In the genomic region with DNA sequence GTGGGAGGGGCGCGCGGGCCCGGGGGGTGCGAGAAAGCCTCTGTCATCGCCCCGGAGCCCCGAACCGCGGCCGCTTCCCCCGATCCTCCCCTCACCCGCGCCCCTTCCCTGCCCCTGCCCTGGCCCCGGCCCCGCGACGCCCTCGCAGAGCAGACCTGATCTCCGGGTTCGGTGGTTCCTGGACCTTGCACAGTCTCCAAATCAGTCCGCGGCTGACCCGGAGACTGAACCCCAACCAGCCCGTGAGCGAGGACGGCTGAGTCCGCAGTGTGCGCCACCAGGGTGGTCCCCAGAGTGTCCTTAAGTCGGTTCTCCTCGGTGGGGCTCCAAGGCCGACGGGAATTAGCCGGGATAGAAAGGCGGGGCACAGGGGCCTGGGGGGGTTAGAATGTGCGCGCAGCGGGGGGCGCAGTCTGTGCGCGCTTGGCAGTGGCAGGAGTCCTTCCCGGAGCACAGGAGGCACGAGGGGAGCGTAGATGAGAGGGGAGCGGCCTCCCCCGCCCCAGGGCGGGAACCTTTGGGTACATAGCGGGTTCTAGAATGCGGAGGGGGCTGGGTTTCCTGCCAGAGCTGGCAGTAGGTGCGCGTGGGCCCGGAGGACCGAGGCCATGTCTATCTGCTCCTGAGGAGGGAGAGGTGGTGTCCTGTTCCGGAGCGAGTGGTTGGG, we compare ENCODE assay signal across 8 cellular contexts. TPM values are rescaled to one million over a fixed set of nuclear protein-coding genes. Genes with fewer than 3 reads are reported as not detected.
DNase-seq lines count a peak whose midpoint lies in the region; ATAC-seq, FAIRE-seq and TF ChIP-seq lines count a peak whose summit lies in the region.

No MANE protein-coding gene starts in this region.

- no peak for TF ChIP-seq RAD21 in GM12878 (IDR thresholded peaks at IDR 0.05; ENCODE audit: insufficient read depth, low read depth, low read length)

- H3K79me2 ChIP-seq in GM12878 (ENCODE audit: control insufficient read depth, insufficient read depth, low read length) = no peaks in the 10 kb centered on the region
- H3K79me2 ChIP-seq in keratinocyte (ENCODE audit: control insufficient read depth, insufficient read depth, low read length) = no peaks in the 10 kb centered on the region

- H3K4me2 ChIP-seq in GM12878 (ENCODE audit: control insufficient read depth, insufficient read depth) = peak overlapping the region; percentile 87
- H3K4me2 ChIP-seq in keratinocyte (ENCODE audit: control insufficient read depth, extremely low read depth, insufficient read depth, low read depth, low read length) = peak overlapping the region; percentile 73

- H3K4me3 ChIP-seq in AG04449 (ENCODE audit: low read depth, low read length) (peak overlapping the region; percentile 70), GM12878 (peak overlapping the region; percentile 63), keratinocyte (ENCODE audit: control insufficient read depth in 2 of 3, extremely low read depth in 1 of 3, insufficient read depth in 2 of 3, low read depth in 1 of 3, low read length in 3 of 3) (peak overlapping the region; percentile 50 to 79 (median 66))

- H3K9me3 ChIP-seq in GM12878 (replicated peaks; ENCODE audit: control insufficient read depth, insufficient read depth, low read length) = no peaks in the 10 kb centered on the region
- no peaks in the 10 kb centered on the region for H3K9me3 ChIP-seq in keratinocyte (ENCODE audit: control insufficient read depth, low read depth, low read length)

- H3K27ac ChIP-seq in GM12878 (ENCODE audit: control insufficient read depth, insufficient read depth) = peak overlapping the region; percentile 61; the same call in 1 of the 2 replicates
- H3K27ac ChIP-seq in keratinocyte (ENCODE audit: control insufficient read depth, insufficient read depth, low read length) = no peak overlapping the region

- no TSS peak for BruUV-seq in GM12878 (replicated peaks; lab: Mats Ljungman, UMichigan)

- H3K4me1 ChIP-seq in GM12878 (ENCODE audit: control insufficient read depth, insufficient read depth, low read length) (peaks cover 3% of the 10 kb centered on the region; the same call in 1 of the 2 replicates), keratinocyte (ENCODE audit: control insufficient read depth, extremely low read depth, insufficient read depth, low read length) (no peaks in the 10 kb centered on the region)

- SMC1A ChIA-PET in GM12878 (lab: Charles Lee; ENCODE audit: uncharacterized antibody, unreplicated experiment) = interaction anchor here (0.6 kb wide), 1 partner anchor 20 kb away, joined by 3 read pairs; no protein-coding TSS in a partner anchor

- dilution Hi-C loops in keratinocyte (cut with MboI; ENCODE audit: extremely low pct_ligation_motif_present, low sequenced_read_pairs) = no loop called here

- no peaks in the 10 kb centered on the region for H3K9me1 ChIP-seq in keratinocyte (ENCODE audit: control insufficient read depth, extremely low read depth, insufficient read depth, low read length)

- no peak for DNase-seq in AG04449 (ENCODE audit: low read depth, low spot score)
- peak; percentile 19 for DNase-seq in NCI-H2227 treated with DMSO at 0.1 percent for 48 hours (lab: John Stamatoyannopoulos, UW)
- no peak for DNase-seq in GM12878 (ENCODE audit: low read depth, low spot score)
- no peak for DNase-seq in keratinocyte (ENCODE audit: low read depth, low spot score)
- DNase-seq in stimulated activated CD4-positive, alpha-beta T cell treated with anti-CD3 and anti-CD28 coated beads, Interleukin-4, amount 100 ng/mL, for 4 hours = peak; percentile 35 to 40
- no peak for DNase-seq in cortex of kidney (lab: John Stamatoyannopoulos, UW)
- no peak for DNase-seq in SK-N-DZ (ENCODE audit: low spot score)

- H4K20me1 ChIP-seq in GM12878 (ENCODE audit: control insufficient read depth, insufficient read depth) = no peaks in the 10 kb centered on the region
- no peaks in the 10 kb centered on the region for H4K20me1 ChIP-seq in keratinocyte (ENCODE audit: control insufficient read depth, extremely low read depth, insufficient read depth, low read length)

- no peak for TF ChIP-seq CTCF in AG04449 (IDR thresholded peaks at IDR 0.05; ENCODE audit: insufficient read depth, low read length, missing control alignments)
- TF ChIP-seq CTCF in GM12878 (IDR thresholded peaks at IDR 0.05 in 2 of 3, conservative IDR thresholded peaks at IDR 0.05 in 1 of 3; ENCODE audit: control insufficient read depth in 2 of 3, extremely low read depth in 1 of 3, insufficient read depth in 1 of 3, low read depth in 3 of 3, low read length in 3 of 3) = no peak
- no peak for TF ChIP-seq CTCF in keratinocyte (optimal IDR thresholded peaks at IDR 0.05 in 1 of 3, IDR thresholded peaks at IDR 0.05 in 1 of 3, conservative IDR thresholded peaks at IDR 0.05 in 1 of 3; ENCODE audit: extremely low read depth in 1 of 3, insufficient read depth in 2 of 3, low read length in 3 of 3)

- H3K9ac ChIP-seq in GM12878 (ENCODE audit: control insufficient read depth, insufficient read depth, low read length) (peak overlapping the region; percentile 80), keratinocyte (ENCODE audit: control insufficient read depth, extremely low read depth, insufficient read depth, low read length) (peak overlapping the region; percentile 66)

- ATAC-seq in GM18868 (IDR thresholded peaks at IDR 0.05; ENCODE audit: unreplicated experiment) (peak; percentile 28), GM12878 (peak; percentile 41; the same call in 2 of the 3 replicates)

- CTCF ChIA-PET in AG04449 (lab: Yijun Ruan, JAX) (interaction anchor here (0.6 to 2.9 kb wide), 9 partner anchors 9 to 178 kb away, joined by 3 to 11 read pairs (median 3); a partner anchor contains a TSS), GM12878 (lab: Yijun Ruan, JAX) (interaction anchor here (1.0 kb wide), 1 partner anchor 21 kb away, joined by 6 read pairs; a partner anchor contains a TSS)

- no peaks in the 10 kb centered on the region for H3K27me3 ChIP-seq in GM12878 (replicated peaks in 1 of 2; ENCODE audit: control insufficient read depth in 2 of 2, insufficient read depth in 2 of 2, low read length in 1 of 2)
- no peaks in the 10 kb centered on the region for H3K27me3 ChIP-seq in keratinocyte (ENCODE audit: control insufficient read depth, extremely low read depth, insufficient read depth, low read length)

- in situ Hi-C loops in GM12878 (cut with MboI) = no loop called here

- RAD21 ChIA-PET in GM12878 (lab: Charles Lee; ENCODE audit: unreplicated experiment) = no interaction called here

- intact Hi-C loops in GM12878 (cut with micrococcal nuclease; ENCODE audit: unreplicated experiment) = no loop called here

- H2AFZ ChIP-seq in GM12878 (ENCODE audit: control insufficient read depth, low read depth, low read length) (peak overlapping the region; percentile 87), keratinocyte (ENCODE audit: control insufficient read depth, low read length) (peak overlapping the region; percentile 86)

- H3K36me3 ChIP-seq in GM12878 (ENCODE audit: control insufficient read depth in 2 of 2, insufficient read depth in 2 of 2, low read length in 1 of 2) (no peaks in the 10 kb centered on the region), keratinocyte (ENCODE audit: control insufficient read depth in 2 of 2, extremely low read depth in 1 of 2, insufficient read depth in 2 of 2, low read length in 2 of 2) (no peaks in the 10 kb centered on the region)

- TF ChIP-seq EP300 in GM12878 (IDR thresholded peaks at IDR 0.05; ENCODE audit: borderline replicate concordance in 1 of 2, control insufficient read depth in 1 of 2, low read depth in 2 of 2, low read length in 2 of 2) = no peak

- POLR2A ChIA-PET in AG04449 (lab: Yijun Ruan, JAX) = no interaction called here
- POLR2A ChIA-PET in GM12878 (lab: Charles Lee) = no interaction called here

- 37% methylated on average over 31 of the region's 55 CpGs for WGBS in GM12878 (ENCODE audit: insufficient coverage, insufficient replicate concordance, low lambda C conversion rate, missing lambda C conversion rate)

- no peak for TF ChIP-seq POLR2A in GM12878 (IDR thresholded peaks at IDR 0.05; ENCODE audit: low read depth, low read length)

- no peak for FAIRE-seq in GM12878 (lab: Jason Lieb, UNC)
- no peak for FAIRE-seq in keratinocyte (lab: Jason Lieb, UNC)

RNA-seq across cellular contexts. Expression of a gene that starts 0.8 kb away (rescaled TPM):
- 5.1 and 5.5 TPM in 2 replicates for total RNA-seq in GM12878 (2013; cell fraction: nucleolus; rRNA removed)
- total RNA-seq in GM12878 (2014; rRNA removed) (5.1 and 6.3 TPM in 2 replicates), GM12878 (2014; rRNA removed; fragmentation: Illumina TruSeq; extraction: Trizol) (3.3 and 3.9 TPM in 2 replicates), GM12878 (2021) (7.6 and 8.2 TPM in 2 replicates)
- polyA plus RNA-seq in GM12878 (2011; ENCODE audit: low read depth) = 3.1 TPM
- polyA plus RNA-seq in GM12878 (2011; rRNA removed) (2.5 and 3.6 TPM in 2 replicates), GM12878 (2014; fragmentation: Illumina TruSeq; extraction: Trizol) (2.1 and 3.1 TPM in 2 replicates), GM12878 (2014; fragmentation: Nextera tagmentation; extraction: Ambion mirVana) (under 1 TPM; 0.35 to 0.47 TPM), GM12878 (2014; rRNA removed) (11.0 and 11.7 TPM in 2 replicates), GM12878 (2016; fragmentation: Nextera tagmentation; extraction: Ambion mirVana) (1 to 10 TPM; 1.5 to 2.1 TPM), keratinocyte (1.2 to 3.0 TPM (median 1.3 TPM) in 3 replicates)
- polyA plus RNA-seq in GM12878 (2011; cell fraction: cytosol; rRNA removed) = 3.7 and 4.3 TPM in 2 replicates
- polyA plus RNA-seq in GM12878 (2011; cell fraction: nucleus; rRNA removed) = 19.1 and 20.3 TPM in 2 replicates
- polyA plus RNA-seq in GM12878 (2012) = 4.5 and 5.8 TPM in 2 replicates
- polyA minus RNA-seq in GM12878 (2011; rRNA and poly(A)+ RNA removed) = 0.88 and 2.7 TPM in 2 replicates
- 1.3 and 2.6 TPM in 2 replicates for polyA minus RNA-seq in GM12878 (2011; cell fraction: cytosol; rRNA and poly(A)+ RNA removed)
- 1.9 and 3.0 TPM in 2 replicates for polyA minus RNA-seq in GM12878 (2011; cell fraction: nucleus; rRNA and poly(A)+ RNA removed)
- 0.90 TPM for polyA plus RNA-seq in keratinocyte (2011; ENCODE audit: low read depth)
- polyA plus RNA-seq in keratinocyte (2011; cell fraction: cytosol; rRNA removed) = 0.34 and 0.69 TPM in 2 replicates
- 2.1 and 2.7 TPM in 2 replicates for polyA plus RNA-seq in keratinocyte (2011; cell fraction: nucleus; rRNA removed)
- polyA plus RNA-seq in keratinocyte (2012; ENCODE audit: low replicate concordance) = 0.55 and 2.3 TPM in 2 replicates
- polyA minus RNA-seq in keratinocyte = 0.45 to 2.1 TPM (median 1.9 TPM) in 3 replicates
- 1.2 TPM for polyA minus RNA-seq in keratinocyte (2011; cell fraction: cytosol; rRNA and poly(A)+ RNA removed)
- 0.85 and 1.2 TPM in 2 replicates for polyA minus RNA-seq in keratinocyte (2011; cell fraction: nucleus; rRNA and poly(A)+ RNA removed)
- polyA plus RNA-seq in SK-N-DZ (2014; cell fraction: cytosol; rRNA removed) = 11.3 and 16.0 TPM in 2 replicates
- 34.4 and 38.4 TPM in 2 replicates for polyA plus RNA-seq in SK-N-DZ (2014; cell fraction: nucleus; rRNA removed)

RNA-seq across cellular contexts. Expression of a gene that starts 14.1 kb away (rescaled TPM):
- total RNA-seq in GM12878 (2013; cell fraction: nucleolus; rRNA removed) = 113 and 116 TPM in 2 replicates
- total RNA-seq in GM12878 (2014; rRNA removed) = 345 and 493 TPM in 2 replicates
- 676 and 706 TPM in 2 replicates for total RNA-seq in GM12878 (2014; rRNA removed; fragmentation: Illumina TruSeq; extraction: Trizol)
- 503 and 533 TPM in 2 replicates for total RNA-seq in GM12878 (2021)
- polyA plus RNA-seq in GM12878 (2011; ENCODE audit: low read depth) = 200 TPM
- polyA plus RNA-seq in GM12878 (2011; rRNA removed) = 305 and 466 TPM in 2 replicates
- polyA plus RNA-seq in GM12878 (2011; cell fraction: cytosol; rRNA removed) = 97.5 and 103 TPM in 2 replicates
- polyA plus RNA-seq in GM12878 (2011; cell fraction: nucleus; rRNA removed) = 103 and 128 TPM in 2 replicates
- 315 and 365 TPM in 2 replicates for polyA plus RNA-seq in GM12878 (2012)
- 597 and 873 TPM in 2 replicates for polyA plus RNA-seq in GM12878 (2014; fragmentation: Illumina TruSeq; extraction: Trizol)
- polyA plus RNA-seq in GM12878 (2014; fragmentation: Nextera tagmentation; extraction: Ambion mirVana) = 100 to 1,000 TPM; 314 to 450 TPM
- polyA plus RNA-seq in GM12878 (2014; rRNA removed) = 274 and 284 TPM in 2 replicates
- polyA plus RNA-seq in GM12878 (2016; fragmentation: Nextera tagmentation; extraction: Ambion mirVana) = 100 to 1,000 TPM; 440 to 466 TPM
- polyA minus RNA-seq in GM12878 (2011; rRNA and poly(A)+ RNA removed) = 143 and 207 TPM in 2 replicates
- 162 and 163 TPM in 2 replicates for polyA minus RNA-seq in GM12878 (2011; cell fraction: cytosol; rRNA and poly(A)+ RNA removed)
- 58.5 and 94.0 TPM in 2 replicates for polyA minus RNA-seq in GM12878 (2011; cell fraction: nucleus; rRNA and poly(A)+ RNA removed)
- polyA plus RNA-seq in keratinocyte = 126 to 267 TPM (median 198 TPM) in 3 replicates
- polyA plus RNA-seq in keratinocyte (2011; ENCODE audit: low read depth) = 1,011 TPM
- polyA plus RNA-seq in keratinocyte (2011; cell fraction: cytosol; rRNA removed) = 169 and 241 TPM in 2 replicates
- polyA plus RNA-seq in keratinocyte (2011; cell fraction: nucleus; rRNA removed) = 84.4 and 136 TPM in 2 replicates
- polyA plus RNA-seq in keratinocyte (2012; ENCODE audit: low replicate concordance) = 261 and 361 TPM in 2 replicates
- 28.7 to 165 TPM (median 80.3 TPM) in 3 replicates for polyA minus RNA-seq in keratinocyte
- 392 TPM for polyA minus RNA-seq in keratinocyte (2011; cell fraction: cytosol; rRNA and poly(A)+ RNA removed)
- polyA minus RNA-seq in keratinocyte (2011; cell fraction: nucleus; rRNA and poly(A)+ RNA removed) = 35.1 and 65.6 TPM in 2 replicates
- 703 and 794 TPM in 2 replicates for polyA plus RNA-seq in SK-N-DZ (2014; cell fraction: cytosol; rRNA removed)
- polyA plus RNA-seq in SK-N-DZ (2014; cell fraction: nucleus; rRNA removed) = 501 and 513 TPM in 2 replicates

RNA-seq across cellular contexts. Expression of a gene that starts 20.8 kb away (rescaled TPM):
- total RNA-seq in GM12878 (2013; cell fraction: nucleolus; rRNA removed) = 20.0 and 21.5 TPM in 2 replicates
- total RNA-seq in GM12878 (2014; rRNA removed) (99.0 and 112 TPM in 2 replicates), GM12878 (2014; rRNA removed; fragmentation: Illumina TruSeq; extraction: Trizol) (20.5 and 24.8 TPM in 2 replicates), GM12878 (2021) (67.2 and 75.1 TPM in 2 replicates)
- 21.7 TPM for polyA plus RNA-seq in GM12878 (2011; ENCODE audit: low read depth)
- polyA plus RNA-seq in GM12878 (2011; rRNA removed) (8.3 and 23.7 TPM in 2 replicates), GM12878 (2014; fragmentation: Illumina TruSeq; extraction: Trizol) (1.5 and 13.9 TPM in 2 replicates), GM12878 (2014; fragmentation: Nextera tagmentation; extraction: Ambion mirVana) (1 to 10 TPM in 1 of 2 experiments, under 1 TPM in 1; 0.95 to 9.9 TPM), GM12878 (2014; rRNA removed) (106 and 139 TPM in 2 replicates), GM12878 (2016; fragmentation: Nextera tagmentation; extraction: Ambion mirVana) (100 to 1,000 TPM; 129 to 146 TPM), keratinocyte (24.1 to 46.3 TPM (median 36.3 TPM) in 3 replicates)
- polyA plus RNA-seq in GM12878 (2011; cell fraction: cytosol; rRNA removed) = 46.4 and 86.3 TPM in 2 replicates
- polyA plus RNA-seq in GM12878 (2011; cell fraction: nucleus; rRNA removed) = 60.3 and 66.9 TPM in 2 replicates
- polyA plus RNA-seq in GM12878 (2012) = 57.0 and 66.6 TPM in 2 replicates
- 16.3 and 32.5 TPM in 2 replicates for polyA minus RNA-seq in GM12878 (2011; rRNA and poly(A)+ RNA removed)
- polyA minus RNA-seq in GM12878 (2011; cell fraction: cytosol; rRNA and poly(A)+ RNA removed) = 23.1 and 28.5 TPM in 2 replicates
- polyA minus RNA-seq in GM12878 (2011; cell fraction: nucleus; rRNA and poly(A)+ RNA removed) = 10.5 and 15.1 TPM in 2 replicates
- 2.1 TPM for polyA plus RNA-seq in keratinocyte (2011; ENCODE audit: low read depth)
- 29.4 and 83.5 TPM in 2 replicates for polyA plus RNA-seq in keratinocyte (2011; cell fraction: cytosol; rRNA removed)
- polyA plus RNA-seq in keratinocyte (2011; cell fraction: nucleus; rRNA removed) = 16.7 and 28.7 TPM in 2 replicates
- 27.7 and 56.3 TPM in 2 replicates for polyA plus RNA-seq in keratinocyte (2012; ENCODE audit: low replicate concordance)
- polyA minus RNA-seq in keratinocyte = 18.9 to 31.7 TPM (median 25.7 TPM) in 3 replicates
- 59.5 TPM for polyA minus RNA-seq in keratinocyte (2011; cell fraction: cytosol; rRNA and poly(A)+ RNA removed)
- polyA minus RNA-seq in keratinocyte (2011; cell fraction: nucleus; rRNA and poly(A)+ RNA removed) = 16.7 and 20.7 TPM in 2 replicates
- polyA plus RNA-seq in SK-N-DZ (2014; cell fraction: cytosol; rRNA removed) = 66.6 and 72.9 TPM in 2 replicates
- 33.1 and 39.4 TPM in 2 replicates for polyA plus RNA-seq in SK-N-DZ (2014; cell fraction: nucleus; rRNA removed)

RNA-seq across cellular contexts. Expression of a gene that starts 46.4 kb away (rescaled TPM):
- total RNA-seq in GM12878 (2013; cell fraction: nucleolus; rRNA removed) = 32.1 and 34.2 TPM in 2 replicates
- 91.1 and 109 TPM in 2 replicates for total RNA-seq in GM12878 (2014; rRNA removed)
- total RNA-seq in GM12878 (2014; rRNA removed; fragmentation: Illumina TruSeq; extraction: Trizol) = 18.4 and 19.7 TPM in 2 replicates
- 61.0 and 64.7 TPM in 2 replicates for total RNA-seq in GM12878 (2021)
- polyA plus RNA-seq in GM12878 (2011; ENCODE audit: low read depth) = 7.8 TPM
- polyA plus RNA-seq in GM12878 (2011; rRNA removed) = 15.4 and 31.2 TPM in 2 replicates
- 56.6 and 87.5 TPM in 2 replicates for polyA plus RNA-seq in GM12878 (2011; cell fraction: cytosol; rRNA removed)
- 148 and 152 TPM in 2 replicates for polyA plus RNA-seq in GM12878 (2011; cell fraction: nucleus; rRNA removed)
- polyA plus RNA-seq in GM12878 (2012) = 27.3 and 36.1 TPM in 2 replicates
- polyA plus RNA-seq in GM12878 (2014; fragmentation: Illumina TruSeq; extraction: Trizol) = 2.4 and 11.1 TPM in 2 replicates
- polyA plus RNA-seq in GM12878 (2014; fragmentation: Nextera tagmentation; extraction: Ambion mirVana) = 1 to 10 TPM in 1 of 2 experiments, under 1 TPM in 1; 0.89 to 2.3 TPM
- 84.1 and 95.5 TPM in 2 replicates for polyA plus RNA-seq in GM12878 (2014; rRNA removed)
- 100 to 1,000 TPM in 1 of 2 experiments, 10 to 100 TPM in 1; 88.0 to 118 TPM for polyA plus RNA-seq in GM12878 (2016; fragmentation: Nextera tagmentation; extraction: Ambion mirVana)
- polyA minus RNA-seq in GM12878 (2011; rRNA and poly(A)+ RNA removed) = 23.1 and 53.1 TPM in 2 replicates
- polyA minus RNA-seq in GM12878 (2011; cell fraction: cytosol; rRNA and poly(A)+ RNA removed) = 24.2 and 25.3 TPM in 2 replicates
- polyA minus RNA-seq in GM12878 (2011; cell fraction: nucleus; rRNA and poly(A)+ RNA removed) = 27.9 and 38.6 TPM in 2 replicates
- 11.5 to 19.3 TPM (median 14.0 TPM) in 3 replicates for polyA plus RNA-seq in keratinocyte
- polyA plus RNA-seq in keratinocyte (2011; ENCODE audit: low read depth) = 5.9 TPM
- polyA plus RNA-seq in keratinocyte (2011; cell fraction: cytosol; rRNA removed) = 5.6 and 14.1 TPM in 2 replicates
- 13.9 and 18.4 TPM in 2 replicates for polyA plus RNA-seq in keratinocyte (2011; cell fraction: nucleus; rRNA removed)
- 8.6 and 25.4 TPM in 2 replicates for polyA plus RNA-seq in keratinocyte (2012; ENCODE audit: low replicate concordance)
- polyA minus RNA-seq in keratinocyte = 9.6 to 55.0 TPM (median 13.0 TPM) in 3 replicates
- 27.4 TPM for polyA minus RNA-seq in keratinocyte (2011; cell fraction: cytosol; rRNA and poly(A)+ RNA removed)
- 10.7 and 12.0 TPM in 2 replicates for polyA minus RNA-seq in keratinocyte (2011; cell fraction: nucleus; rRNA and poly(A)+ RNA removed)
- 303 and 320 TPM in 2 replicates for polyA plus RNA-seq in SK-N-DZ (2014; cell fraction: cytosol; rRNA removed)
- 840 and 963 TPM in 2 replicates for polyA plus RNA-seq in SK-N-DZ (2014; cell fraction: nucleus; rRNA removed)

Comparison
In these comparisons a context has a peak if more than half of its experiments do, and no peak if none do; other contexts are left out.
1. DNase-seq: peak in NCI-H2227 treated with DMSO at 0.1 percent for 48 hours (single experiment) and stimulated activated CD4-positive, alpha-beta T cell treated with anti-CD3 and anti-CD28 coated beads, Interleukin-4, amount 100 ng/mL, for 4 hours (2 of 2); none in AG04449 (single experiment), GM12878 (single experiment), keratinocyte (single experiment), cortex of kidney (single experiment) and SK-N-DZ (single experiment).
2. Peak in every context shown above with its lines, with median percentiles within 50 percentile points of each other: H3K4me3 ChIP-seq.